Comparison of ENCODE assay signal across 17 cellular contexts in the genomic region with DNA sequence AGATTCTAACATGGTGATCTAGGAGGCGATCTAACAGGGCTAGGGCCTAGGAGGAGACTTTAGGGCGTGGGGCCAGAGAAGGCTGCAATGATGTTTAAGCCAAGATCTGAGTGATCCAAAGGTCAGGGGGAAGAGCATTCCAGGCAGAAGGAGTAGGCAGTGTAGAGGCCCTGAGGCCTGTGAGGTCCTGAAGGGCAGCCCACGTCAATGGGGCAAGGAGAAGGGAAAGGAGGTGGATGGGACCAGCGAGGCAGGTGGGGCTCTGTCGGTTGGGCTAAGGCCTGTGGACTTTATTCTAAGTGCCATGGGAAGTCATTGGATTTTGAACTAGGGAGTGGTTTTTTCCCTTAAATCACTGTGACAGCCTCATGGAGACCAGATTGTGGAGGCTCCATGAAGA. TPM values are rescaled to one million over a fixed set of nuclear protein-coding genes. Genes with fewer than 3 reads are reported as not detected.
DNase-seq lines count a peak whose midpoint lies in the region; ATAC-seq, FAIRE-seq and TF ChIP-seq lines count a peak whose summit lies in the region.
"Had no signal": no experiment of that assay in that cellular context is flagged by ENCODE, and none has a peak within 500 bp of the region (broad histone marks: within the 10 kb centered on the region; RNA-seq: fewer than 3 reads in every experiment).

No MANE protein-coding gene starts in this region.

- H3K4me3 ChIP-seq in CD8-positive, alpha-beta T cell (ENCODE audit: low read depth, low read length), result no peak overlapping the region
- H3K4me3 ChIP-seq in mucosa of rectum (ENCODE audit: low read length in 2 of 2) (no peak overlapping the region), small intestine (ENCODE audit: low read depth in 1 of 2, low read length in 2 of 2) (no peak overlapping the region), A673 (ENCODE audit: low read depth, low read length, poor library complexity, severe bottlenecking) (no peak overlapping the region), endodermal cell (ENCODE audit: low read length) (no peak overlapping the region)
- H3K4me3 ChIP-seq: MG63 had no signal

- H3K9ac ChIP-seq in mucosa of rectum (ENCODE audit: low read depth in 1 of 2, low read length in 2 of 2), result no peak overlapping the region
- H3K9ac ChIP-seq in endodermal cell (ENCODE audit: extremely low read depth, low read length, poor library complexity, severe bottlenecking), result no peak overlapping the region
- H3K9ac ChIP-seq: KMS-11 had no signal

- no peak for TF ChIP-seq CTCF in CD8-positive, alpha-beta T cell (IDR thresholded peaks at IDR 0.05)
- no peak for TF ChIP-seq CTCF in brain (conservative IDR thresholded peaks at IDR 0.05)
- TF ChIP-seq CTCF in A673 (conservative IDR thresholded peaks at IDR 0.05; ENCODE audit: low read depth, low read length), result no peak
- no peak for TF ChIP-seq CTCF in endodermal cell (conservative IDR thresholded peaks at IDR 0.05)

- intact Hi-C loops in CD8-positive, alpha-beta T cell (cut with DNase I, micrococcal nuclease), result no loop called here
- intact Hi-C loops in A673 (cut with micrococcal nuclease; ENCODE audit: unreplicated experiment), result no loop called here

- no peak overlapping the region for H3K27ac ChIP-seq in CD8-positive, alpha-beta T cell (ENCODE audit: low read depth, low read length)
- H3K27ac ChIP-seq in mucosa of rectum (ENCODE audit: low read depth in 2 of 2, low read length in 2 of 2) (peak overlapping the region; percentile 9 to 14), small intestine (ENCODE audit: low read depth in 1 of 2, low read length in 1 of 2) (peak overlapping the region; percentile 24 to 75), substantia nigra (ENCODE audit: low read depth, low read length, poor library complexity, severe bottlenecking) (no peak overlapping the region), A673 (ENCODE audit: low read depth, low read length, poor library complexity, severe bottlenecking) (no peak overlapping the region), endodermal cell (ENCODE audit: low read depth, low read length) (no peak overlapping the region)
- H3K27ac ChIP-seq: KMS-11 had no signal

- H3K9me3 Mint-ChIP-seq in CD8-positive, alpha-beta T cell, result no peaks in the 10 kb centered on the region
- H3K9me3 Mint-ChIP-seq in brain (peaks cover 0 to 2% (median 0%) of the 10 kb centered on the region in 5 experiments), endodermal cell (no peaks in the 10 kb centered on the region)

- peak overlapping the region; percentile 38 for H3K27ac Mint-ChIP-seq in CD8-positive, alpha-beta T cell
- H3K27ac Mint-ChIP-seq in brain (peak overlapping the region in 3 of 5 experiments; percentile 28 to 64 (median 53)), endodermal cell (no peak overlapping the region)

- no peaks in the 10 kb centered on the region for H3K27me3 ChIP-seq in CD8-positive, alpha-beta T cell (ENCODE audit: insufficient read depth, low read length)
- H3K27me3 ChIP-seq in mucosa of rectum (ENCODE audit: control insufficient read depth in 2 of 2, insufficient read depth in 2 of 2, low read length in 2 of 2) (no peaks in the 10 kb centered on the region), small intestine (ENCODE audit: control insufficient read depth in 2 of 2, insufficient read depth in 2 of 2, low read length in 2 of 2) (no peaks in the 10 kb centered on the region), A673 (replicated peaks; ENCODE audit: insufficient read depth, low read depth, low read length, poor library complexity) (no peaks in the 10 kb centered on the region), endodermal cell (ENCODE audit: control insufficient read depth, insufficient read depth, low read length, poor library complexity, severe bottlenecking) (no peaks in the 10 kb centered on the region)
- H3K27me3 ChIP-seq: MG63 had no signal

- H3K4me1 Mint-ChIP-seq in CD8-positive, alpha-beta T cell (ENCODE audit: low read depth), result peaks cover 40% of the 10 kb centered on the region
- H3K4me1 Mint-ChIP-seq in brain, result peaks cover 93% of the 10 kb centered on the region
- peaks cover 8% of the 10 kb centered on the region for H3K4me1 Mint-ChIP-seq in endodermal cell

- H3K9me3 ChIP-seq in CD8-positive, alpha-beta T cell (ENCODE audit: low read length), result no peaks in the 10 kb centered on the region
- H3K9me3 ChIP-seq in mucosa of rectum (ENCODE audit: control insufficient read depth in 2 of 2, low read length in 2 of 2) (no peaks in the 10 kb centered on the region), small intestine (ENCODE audit: control insufficient read depth, low read depth) (no peaks in the 10 kb centered on the region), A673 (ENCODE audit: low read depth, low read length, poor library complexity, severe bottlenecking) (no peaks in the 10 kb centered on the region), endodermal cell (ENCODE audit: control insufficient read depth, low read length) (no peaks in the 10 kb centered on the region)
- H3K9me3 ChIP-seq: MG63 had no signal

- ATAC-seq in CD8-positive, alpha-beta T cell, result no peak
- ATAC-seq: Right ventricle myocardium inferior had no signal

- CTCF ChIA-PET in CD8-positive, alpha-beta T cell (lab: Charles Lee), result interaction anchor here (3.0 kb wide), 1 partner anchor 33 kb away, joined by 21 read pairs; no protein-coding TSS in a partner anchor
- CTCF ChIA-PET in A673 (lab: Charles Lee), result no interaction called here

- no peak for DNase-seq in CD8-positive, alpha-beta T cell
- DNase-seq in small intestine (peak; percentile 91), substantia nigra (lab: John Stamatoyannopoulos, UW) (no peak), A673 (ENCODE audit: low spot score) (no peak), endodermal cell (no peak)
- DNase-seq in stimulated activated CD4-positive, alpha-beta T cell treated with anti-CD3 and anti-CD28 coated beads, Interleukin-4, amount 100 ng/mL, for 24 hours, result no peak
- DNase-seq: DMS153, MG63, NCI-H1092 treated with DMSO at 0.1 percent for 48 hours, NCI-H187, NCI-H2171, NCI-H774 had no signal

- H3K27me3 Mint-ChIP-seq in CD8-positive, alpha-beta T cell (ENCODE audit: low read depth), result no peaks in the 10 kb centered on the region
- H3K27me3 Mint-ChIP-seq in brain (peaks cover 69% of the 10 kb centered on the region), endodermal cell (ENCODE audit: insufficient read depth) (peaks cover 12% of the 10 kb centered on the region)

- no TSS peak for BruUV-seq in A673 (replicated peaks; lab: Mats Ljungman, UMichigan)

- H3K36me3 ChIP-seq in CD8-positive, alpha-beta T cell (ENCODE audit: insufficient read depth, low read length), result peaks cover 5% of the 10 kb centered on the region
- peaks cover 0 to 2% of the 10 kb centered on the region in 2 donors for H3K36me3 ChIP-seq in mucosa of rectum (ENCODE audit: control insufficient read depth in 2 of 2, insufficient read depth in 2 of 2, low read length in 2 of 2)
- no peaks in the 10 kb centered on the region for H3K36me3 ChIP-seq in small intestine (ENCODE audit: control insufficient read depth in 2 of 2, insufficient read depth in 2 of 2, low read length in 2 of 2)
- H3K36me3 ChIP-seq in A673 (ENCODE audit: insufficient read depth, low read length, poor library complexity, severe bottlenecking), result no peaks in the 10 kb centered on the region
- H3K36me3 ChIP-seq in endodermal cell (ENCODE audit: control insufficient read depth, insufficient read depth, low read length), result no peaks in the 10 kb centered on the region
- H3K36me3 ChIP-seq: MG63 had no signal

- H3K4me3 Mint-ChIP-seq in CD8-positive, alpha-beta T cell, result no peak overlapping the region
- no peak overlapping the region for H3K4me3 Mint-ChIP-seq in brain
- H3K4me3 Mint-ChIP-seq in endodermal cell, result no peak overlapping the region

- 33 to 64% (median 64%) methylated on average over 5 of the region's 5 CpGs for WGBS in small intestine, 3 donors
- 93 to 100% methylated on average over 4 to 5 of the region's 5 CpGs for WGBS in endodermal cell (ENCODE audit: insufficient coverage in 1 of 2, insufficient read length in 1 of 2), 2 experiments

- no peak for FAIRE-seq in small intestine (lab: Jason Lieb, UNC)
- FAIRE-seq: H54 had no signal

- H3K36me3 Mint-ChIP-seq in CD8-positive, alpha-beta T cell, result peaks cover 23% of the 10 kb centered on the region
- H3K36me3 Mint-ChIP-seq in brain (no peaks in the 10 kb centered on the region), endodermal cell (ENCODE audit: low read depth) (no peaks in the 10 kb centered on the region)

- POLR2A ChIA-PET in CD8-positive, alpha-beta T cell (lab: Charles Lee), result no interaction called here
- POLR2A ChIA-PET in A673 (lab: Charles Lee; ENCODE audit: low non-redundant PET), result no interaction called here

- H3K4me1 ChIP-seq in CD8-positive, alpha-beta T cell (ENCODE audit: insufficient read depth, low read length), result peaks cover 23% of the 10 kb centered on the region
- H3K4me1 ChIP-seq in mucosa of rectum (ENCODE audit: control insufficient read depth in 2 of 2, insufficient read depth in 2 of 2, low read length in 2 of 2), result peaks cover 20 to 32% of the 10 kb centered on the region in 2 donors
- H3K4me1 ChIP-seq in small intestine (ENCODE audit: control insufficient read depth in 2 of 2, insufficient read depth in 1 of 2, low read depth in 1 of 2, low read length in 1 of 2), result peaks cover 0 to 29% of the 10 kb centered on the region in 2 donors
- H3K4me1 ChIP-seq in A673 (ENCODE audit: insufficient read depth, low read length, poor library complexity, severe bottlenecking), result no peaks in the 10 kb centered on the region
- H3K4me1 ChIP-seq in endodermal cell (ENCODE audit: control insufficient read depth, insufficient read depth, low read length), result no peaks in the 10 kb centered on the region

RNA-seq across cellular contexts. Expression of a gene that starts 10.2 kb away (rescaled TPM):
- 10 to 100 TPM; 42.2 to 45.5 TPM for total RNA-seq in CD8-positive, alpha-beta T cell
- polyA plus RNA-seq in brain (ENCODE audit: insufficient read depth, low read depth, low replicate concordance) (1.8 TPM), small intestine (1 to 10 TPM; 4.3 to 7.8 (median 7.2) TPM)
- total RNA-seq in A673 (2021) (1.3 and 1.8 TPM in 2 replicates), endodermal cell (1 to 10 TPM; 4.9 to 5.5 TPM)
- 2.8 TPM for polyA plus RNA-seq in endodermal cell (2013, experiment 1 of 2)
- polyA plus RNA-seq in endodermal cell (2013, experiment 2 of 2), result 3.1 TPM

RNA-seq across cellular contexts. Expression of a gene that starts 18.3 kb away (rescaled TPM):
- 10 to 100 TPM; 27.1 to 28.1 TPM for total RNA-seq in CD8-positive, alpha-beta T cell
- polyA plus RNA-seq in brain (ENCODE audit: insufficient read depth, low read depth, low replicate concordance) (2.6 TPM), small intestine (100 to 1,000 TPM in 2 of 3 donors, 10 to 100 TPM in 1; 97.5 to 167 (median 159) TPM)
- total RNA-seq in A673 (2021) (4.3 and 5.1 TPM in 2 replicates), endodermal cell (10 to 100 TPM; 21.7 to 28.4 TPM)
- 5.8 TPM for polyA plus RNA-seq in endodermal cell (2013, experiment 1 of 2)
- 7.1 TPM for polyA plus RNA-seq in endodermal cell (2013, experiment 2 of 2)

RNA-seq across cellular contexts. Expression of a gene that starts 27.5 kb away (rescaled TPM):
- total RNA-seq in CD8-positive, alpha-beta T cell, result 100 to 1,000 TPM; 115 to 117 TPM
- polyA plus RNA-seq in brain (ENCODE audit: insufficient read depth, low read depth, low replicate concordance), result 66.7 TPM
- 10 to 100 TPM; 25.9 to 43.8 (median 28.4) TPM for polyA plus RNA-seq in small intestine
- 50.1 and 54.3 TPM in 2 replicates for total RNA-seq in A673 (2021)
- 10 to 100 TPM; 78.4 to 84.2 TPM for total RNA-seq in endodermal cell
- polyA plus RNA-seq in endodermal cell (2013, experiment 1 of 2), result 95.1 TPM
- 88.3 TPM for polyA plus RNA-seq in endodermal cell (2013, experiment 2 of 2)

Comparison
In these comparisons a context has a peak if more than half of its experiments do, and no peak if none do; other contexts are left out.
1. H3K27ac ChIP-seq: peak in mucosa of rectum (2 of 2) and small intestine (2 of 2); none in CD8-positive, alpha-beta T cell (single experiment), substantia nigra (single experiment), A673 (single experiment) and endodermal cell (single experiment).
2. RNA of a gene that starts 10.2 kb away (total RNA-seq): 42.2 to 45.5 TPM in CD8-positive, alpha-beta T cell; 4.9 to 5.5 TPM in endodermal cell and 1.3 to 1.8 TPM in A673; every median in the first group is over 4 times any median in the second.